In the genomic region with DNA sequence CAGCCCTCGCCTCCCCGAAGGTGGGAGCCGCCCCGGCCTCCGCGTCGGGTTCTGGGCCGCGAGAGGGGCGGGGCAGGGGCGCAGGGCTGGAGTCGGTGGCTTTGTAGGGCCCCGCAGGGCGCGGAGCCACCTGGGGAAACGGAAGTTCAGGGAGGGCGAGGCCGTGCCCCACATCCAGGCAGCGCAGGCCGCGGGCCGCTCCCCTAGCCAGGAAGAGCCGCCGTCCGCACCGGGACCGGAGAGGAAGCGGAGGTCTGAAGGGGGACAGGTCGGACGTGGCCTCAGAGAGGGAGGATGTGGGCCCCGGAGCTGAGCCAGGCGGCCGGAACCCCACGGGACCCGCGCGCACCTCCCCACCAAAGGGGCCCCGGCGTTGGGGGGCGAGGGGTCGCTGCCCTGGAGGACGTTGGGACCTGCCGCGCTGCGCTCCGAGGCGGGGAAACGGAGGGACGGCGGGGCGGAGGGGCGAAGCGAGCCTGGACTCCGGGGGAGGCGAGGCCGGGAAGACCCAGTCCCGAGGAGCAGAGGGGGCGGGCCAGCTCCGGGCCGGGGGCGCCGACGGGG, we compare ENCODE assay signal across 7 cellular contexts. TPM values are rescaled to one million over a fixed set of nuclear protein-coding genes. Genes with fewer than 3 reads are reported as not detected.
DNase-seq lines count a peak whose midpoint lies in the region; ATAC-seq and TF ChIP-seq lines count a peak whose summit lies in the region.

No MANE protein-coding gene starts in this region.

- no peak overlapping the region for H3K9ac ChIP-seq in HUES6 (ENCODE audit: low read length)

- no peaks in the 10 kb centered on the region for H3K9me3 Mint-ChIP-seq in activated T-cell treated with anti-CD3 and anti-CD28 coated beads, Interleukin-2, amount 50 U/mL, for 4 hours
- no peaks in the 10 kb centered on the region for H3K9me3 Mint-ChIP-seq in progenitor cell of endocrine pancreas (ENCODE audit: low read depth)

- H3K27ac ChIP-seq in HUES6 (ENCODE audit: low read depth, low read length): no peak overlapping the region; the same call in 1 of the 2 replicates

- H3K36me3 Mint-ChIP-seq in activated T-cell treated with anti-CD3 and anti-CD28 coated beads, Interleukin-2, amount 50 U/mL, for 4 hours (ENCODE audit: insufficient read depth): no peaks in the 10 kb centered on the region
- no peaks in the 10 kb centered on the region for H3K36me3 Mint-ChIP-seq in progenitor cell of endocrine pancreas (ENCODE audit: insufficient read depth)

- H3K27me3 ChIP-seq in HUES6 (ENCODE audit: control insufficient read depth, insufficient read depth, low read length): peaks cover 46% of the 10 kb centered on the region

- peaks cover 17% of the 10 kb centered on the region for H3K4me1 Mint-ChIP-seq in activated T-cell treated with anti-CD3 and anti-CD28 coated beads, Interleukin-2, amount 50 U/mL, for 4 hours (ENCODE audit: low read depth)
- peaks cover 1% of the 10 kb centered on the region for H3K4me1 Mint-ChIP-seq in progenitor cell of endocrine pancreas (ENCODE audit: low read depth)

- H3K27ac Mint-ChIP-seq in progenitor cell of endocrine pancreas: no peak overlapping the region

- H3K4me3 ChIP-seq in HUES6 (ENCODE audit: low read depth, low read length) (peak overlapping the region; percentile 60), fibroblast of the aortic adventitia (ENCODE audit: low read depth, low read length) (peak overlapping the region; percentile 80)

- peak; percentile 34 for ATAC-seq in GM19043 (IDR thresholded peaks at IDR 0.05; ENCODE audit: low read depth, unreplicated experiment)
- ATAC-seq in activated T-cell treated with anti-CD3 and anti-CD28 coated beads, Interleukin-2, amount 50 U/mL, for 4 hours: peak; percentile 60 to 61

- H3K9me3 ChIP-seq in HUES6 (ENCODE audit: control insufficient read depth, insufficient read depth, low read depth, low read length): no peaks in the 10 kb centered on the region

- TF ChIP-seq CTCF in fibroblast of the aortic adventitia (IDR thresholded peaks at IDR 0.05; ENCODE audit: insufficient read depth, low read length): no peak
- TF ChIP-seq CTCF in progenitor cell of endocrine pancreas (IDR thresholded peaks at IDR 0.05; ENCODE audit: unreplicated experiment): no peak

- peaks cover 16% of the 10 kb centered on the region for H3K4me1 ChIP-seq in HUES6 (ENCODE audit: control insufficient read depth, insufficient read depth, low read length)

- H3K4me3 Mint-ChIP-seq in activated T-cell treated with anti-CD3 and anti-CD28 coated beads, Interleukin-2, amount 50 U/mL, for 4 hours: peak overlapping the region; percentile 80
- peak overlapping the region; percentile 40 for H3K4me3 Mint-ChIP-seq in progenitor cell of endocrine pancreas (ENCODE audit: low read depth)

- no peak for DNase-seq in activated T-cell treated with anti-CD3 and anti-CD28 coated beads, Interleukin-2, amount 50 U/mL, for 4 hours
- DNase-seq in fibroblast of the aortic adventitia (ENCODE audit: low read depth): no peak
- DNase-seq in progenitor cell of endocrine pancreas (ENCODE audit: low spot score, unreplicated experiment): no peak
- no peak for DNase-seq in NCI-H1092 treated with DMSO at 0.1 percent for 48 hours (lab: John Stamatoyannopoulos, UW)
- DNase-seq in COR-L47 (lab: John Stamatoyannopoulos, UW): no peak

- no peaks in the 10 kb centered on the region for H3K36me3 ChIP-seq in HUES6 (ENCODE audit: control insufficient read depth, insufficient read depth, low read length)

- no peaks in the 10 kb centered on the region for H3K27me3 Mint-ChIP-seq in activated T-cell treated with anti-CD3 and anti-CD28 coated beads, Interleukin-2, amount 50 U/mL, for 4 hours (ENCODE audit: low read depth)
- peaks cover 10% of the 10 kb centered on the region for H3K27me3 Mint-ChIP-seq in progenitor cell of endocrine pancreas

RNA-seq across cellular contexts. Expression of gene SLC16A3, which starts 0.5 kb away (rescaled TPM):
- total RNA-seq in activated T-cell treated with anti-CD3 and anti-CD28 coated beads, Interleukin-2, amount 50 U/mL, for 4 hours: 10 to 100 TPM; 22.0 to 31.5 (median 26.3) TPM
- total RNA-seq in fibroblast of the aortic adventitia (ENCODE audit: low replicate concordance) (13.0 and 44.6 TPM in 2 replicates), progenitor cell of endocrine pancreas (5.4 and 5.9 TPM in 2 replicates)

RNA-seq across cellular contexts. Expression of gene CCDC57, which starts 15.7 kb away (rescaled TPM):
- total RNA-seq in activated T-cell treated with anti-CD3 and anti-CD28 coated beads, Interleukin-2, amount 50 U/mL, for 4 hours: 10 to 100 TPM; 48.9 to 64.6 (median 60.5) TPM
- total RNA-seq in fibroblast of the aortic adventitia (ENCODE audit: low replicate concordance) (15.2 and 37.4 TPM in 2 replicates), progenitor cell of endocrine pancreas (79.0 and 79.3 TPM in 2 replicates)

RNA-seq across cellular contexts. Expression of gene CSNK1D, which starts 45.1 kb away (rescaled TPM):
- 100 to 1,000 TPM; 152 to 170 (median 164) TPM for total RNA-seq in activated T-cell treated with anti-CD3 and anti-CD28 coated beads, Interleukin-2, amount 50 U/mL, for 4 hours
- total RNA-seq in fibroblast of the aortic adventitia (ENCODE audit: low replicate concordance): 28.9 and 52.7 TPM in 2 replicates
- total RNA-seq in progenitor cell of endocrine pancreas: 224 and 227 TPM in 2 replicates
